8 cellular contexts compared by ENCODE assay signal in the genomic region with DNA sequence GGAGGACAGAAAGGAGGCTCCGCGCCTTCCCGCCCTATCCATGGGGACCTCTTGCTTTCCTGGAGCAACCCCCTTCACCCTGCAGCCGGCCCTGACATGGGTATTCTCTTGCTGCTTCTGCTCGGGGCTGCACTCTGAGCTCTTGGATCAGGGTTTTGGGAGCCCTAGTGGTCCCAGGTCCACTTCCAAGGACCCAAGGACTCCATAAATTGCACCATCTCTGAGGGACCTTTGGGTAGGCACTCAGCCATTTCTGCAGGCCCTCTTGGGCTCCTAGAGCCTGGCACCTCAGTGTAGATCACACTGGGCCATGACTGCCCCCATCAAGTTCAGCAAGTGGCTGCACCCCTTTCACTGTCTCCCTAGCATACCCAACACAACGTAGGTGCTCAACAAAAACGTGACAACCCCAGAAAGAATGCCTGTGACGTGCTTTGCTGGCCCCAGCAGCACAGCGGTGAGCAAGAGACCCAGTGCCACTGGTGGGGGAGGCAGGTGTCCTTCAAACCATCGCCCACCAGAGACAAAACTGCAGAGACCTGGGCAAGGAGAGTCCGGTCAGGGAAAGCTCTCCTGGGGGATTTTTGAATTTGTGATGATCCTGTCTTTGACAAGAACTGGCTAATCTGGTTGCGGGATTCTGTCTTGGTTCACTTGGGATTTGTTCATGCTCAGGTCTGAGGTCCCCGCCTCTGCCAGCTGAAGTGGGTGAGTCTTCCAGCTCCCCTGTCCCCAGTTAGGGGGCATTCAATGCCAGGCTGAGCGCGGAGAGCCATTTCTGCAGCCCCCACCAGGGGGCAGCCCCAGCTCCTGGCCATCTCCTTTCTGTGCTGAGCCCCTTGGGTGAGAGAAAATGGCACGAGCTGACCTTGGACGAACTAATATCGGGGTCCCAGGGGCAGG. TPM values are rescaled to one million over a fixed set of nuclear protein-coding genes. Genes with fewer than 3 reads are reported as not detected.
A peak's percentile ranks its signal among the peaks of the same experiment; 100 is the strongest.
DNase-seq lines count a peak whose midpoint lies in the region; ATAC-seq and TF ChIP-seq lines count a peak whose summit lies in the region.

No MANE protein-coding gene starts in this region.

- H3K9me3 ChIP-seq in Panc1 (ENCODE audit: control insufficient read depth, insufficient read depth, low read depth, low read length) (no peaks in the 10 kb centered on the region), adipocyte (ENCODE audit: control insufficient read depth, low read length) (no peaks in the 10 kb centered on the region), hepatocyte (ENCODE audit: low read depth) (no peaks in the 10 kb centered on the region)

- no peak overlapping the region for H3K4me2 ChIP-seq in hepatocyte

- H4K20me1 ChIP-seq in hepatocyte (ENCODE audit: insufficient read depth, poor library complexity, severe bottlenecking): no peaks in the 10 kb centered on the region

- no peak overlapping the region for H3K9ac ChIP-seq in adipocyte (ENCODE audit: low read length)

- WGBS in hepatocyte (ENCODE audit: low lambda C conversion rate, missing lambda C conversion rate): 62% methylated on average over 18 of the region's 18 CpGs

- H3K4me1 ChIP-seq in Panc1 (ENCODE audit: control insufficient read depth, insufficient read depth, low read length): no peaks in the 10 kb centered on the region
- no peaks in the 10 kb centered on the region for H3K4me1 ChIP-seq in adipocyte (ENCODE audit: control insufficient read depth, insufficient read depth, low read length)
- peaks cover 4% of the 10 kb centered on the region for H3K4me1 ChIP-seq in hepatocyte (ENCODE audit: insufficient read depth)

- no peaks in the 10 kb centered on the region for H3K9me2 ChIP-seq in hepatocyte (replicated peaks; ENCODE audit: insufficient read depth)

- BruUV-seq in Panc1 (replicated peaks; lab: Mats Ljungman, UMichigan): no TSS peak

- ATAC-seq in Panc1 (peak; percentile 49), HG03439 (IDR thresholded peaks at IDR 0.05; ENCODE audit: unreplicated experiment) (no peak)

- H3K27me3 ChIP-seq in Panc1 (ENCODE audit: control insufficient read depth, insufficient read depth, low read length) (no peaks in the 10 kb centered on the region), adipocyte (replicated peaks; ENCODE audit: control insufficient read depth, insufficient read depth, low read length) (peaks cover 33% of the 10 kb centered on the region), hepatocyte (peaks cover 47% of the 10 kb centered on the region)

- peak; percentile 78 for DNase-seq in 8988T
- DNase-seq in Panc1 (ENCODE audit: low read depth, low spot score): peak; percentile 12
- DNase-seq in adipocyte (ENCODE audit: low read depth): peak; percentile 48
- DNase-seq in hepatocyte (ENCODE audit: low spot score): peak; percentile 30
- DNase-seq in stimulated activated CD4-positive, alpha-beta T cell treated with anti-CD3 and anti-CD28 coated beads, Interleukin-4, amount 100 ng/mL, for 4 hours: peak; percentile 23 to 38
- no peak for DNase-seq in Ammon's horn (ENCODE audit: low spot score)

- intact Hi-C loops in Panc1 (cut with micrococcal nuclease; ENCODE audit: unreplicated experiment): loop anchor here (5.0 kb wide), 1 partner anchor 138 kb away; no protein-coding TSS in a partner anchor

- H3K36me3 ChIP-seq in Panc1 (ENCODE audit: control insufficient read depth, insufficient read depth, low read length): no peaks in the 10 kb centered on the region
- H3K36me3 ChIP-seq in adipocyte (ENCODE audit: control insufficient read depth, insufficient read depth, low read length, severe bottlenecking): no peaks in the 10 kb centered on the region
- no peaks in the 10 kb centered on the region for H3K36me3 ChIP-seq in hepatocyte (replicated peaks; ENCODE audit: insufficient read depth, low read depth)

- CTCF ChIA-PET in Panc1 (lab: Charles Lee): interaction anchor here (0.7 to 1.4 kb wide), 4 partner anchors 23 to 271 kb away, joined by 3 to 7 read pairs (median 4); no protein-coding TSS in a partner anchor

- H2AFZ ChIP-seq in hepatocyte: no peak overlapping the region

- no peak overlapping the region for H3K27ac ChIP-seq in Panc1 (ENCODE audit: low read length)
- no peak overlapping the region for H3K27ac ChIP-seq in hepatocyte

- no peak overlapping the region for H3K4me3 ChIP-seq in Panc1 (ENCODE audit: low read depth in 2 of 2, low read length in 2 of 2)
- no peak overlapping the region for H3K4me3 ChIP-seq in adipocyte (ENCODE audit: low read length)
- H3K4me3 ChIP-seq in hepatocyte: no peak overlapping the region

- peak; percentile 80 for TF ChIP-seq CTCF in GM12873 (IDR thresholded peaks at IDR 0.05; ENCODE audit: insufficient read depth, low read depth, low read length, missing control alignments)
- peak; percentile 88 for TF ChIP-seq CTCF in Panc1 (IDR thresholded peaks at IDR 0.05)
- TF ChIP-seq CTCF in hepatocyte (IDR thresholded peaks at IDR 0.05; ENCODE audit: poor library complexity): peak; percentile 53

- H3K79me2 ChIP-seq in hepatocyte: no peaks in the 10 kb centered on the region

- POLR2A ChIA-PET in Panc1 (lab: Charles Lee): interaction anchor here (0.5 to 0.6 kb wide), 2 partner anchors 113 to 353 kb away, joined by 3 to 6 read pairs; no protein-coding TSS in a partner anchor

- in situ Hi-C loops in Panc1 (cut with HindIII; ENCODE audit: low pct_unique_long_range_greater_than_20kb, low sequenced_read_pairs): no loop called here

RNA-seq across cellular contexts. Expression of a gene that starts 2.5 kb away (rescaled TPM):
- total RNA-seq in Panc1 (2021; ENCODE audit: unreplicated experiment) (10.8 TPM), hepatocyte (35.6 and 36.7 TPM in 2 replicates)
- 9.7 TPM for polyA plus RNA-seq in Panc1 (2012; ENCODE audit: insufficient read length)
- polyA plus RNA-seq in hepatocyte: 22.0 and 25.8 TPM in 2 replicates
